Comparison of ENCODE assay signal across 12 cellular contexts in genomic region chr15:70742928-70743327, GRCh38. TPM values are rescaled to one million over a fixed set of nuclear protein-coding genes. Genes with fewer than 3 reads are reported as not detected.
DNase-seq lines count a peak whose midpoint lies in the region; ATAC-seq and TF ChIP-seq lines count a peak whose summit lies in the region.
"Had no signal": no experiment of that assay in that cellular context is flagged by ENCODE, and none has a peak within 500 bp of the region (broad histone marks: within the 10 kb centered on the region; RNA-seq: fewer than 3 reads in every experiment).

No MANE protein-coding gene starts in this region.

- TF ChIP-seq POLR2A in IMR-90 (IDR thresholded peaks at IDR 0.05; ENCODE audit: low read depth, low read length) (no peak), right lobe of liver (IDR thresholded peaks at IDR 0.05) (no peak)

- TF ChIP-seq CTCF in IMR-90 (conservative IDR thresholded peaks at IDR 0.05; ENCODE audit: low read depth, low read length) (no peak), ascending aorta (IDR thresholded peaks at IDR 0.05) (no peak), right lobe of liver (IDR thresholded peaks at IDR 0.05) (no peak)

- H3K36me3 ChIP-seq in IMR-90 (ENCODE audit: control insufficient read depth, insufficient read depth, low read length) (no peaks in the 10 kb centered on the region), ascending aorta (no peaks in the 10 kb centered on the region), right lobe of liver (no peaks in the 10 kb centered on the region), thymus (ENCODE audit: control insufficient read depth, insufficient read depth) (no peaks in the 10 kb centered on the region)

- no peak for TF ChIP-seq RAD21 in IMR-90 (IDR thresholded peaks at IDR 0.05; ENCODE audit: low read length)

- H3K23ac ChIP-seq in IMR-90 (ENCODE audit: low read depth, low read length): peak overlapping the region; percentile 41

- intact Hi-C loops in IMR-90 (cut with micrococcal nuclease) (no loop called here), ascending aorta (cut with DNase I) (no loop called here), right lobe of liver (cut with DNase I) (no loop called here)

- POLR2A ChIA-PET in IMR-90 (lab: Charles Lee; ENCODE audit: unreplicated experiment): no interaction called here

- H2BK20ac ChIP-seq in IMR-90 (ENCODE audit: low read depth, low read length): 0 out of 2 replicates have a peak overlapping the region, but pooled peaks have one; percentile 0

- no peaks in the 10 kb centered on the region for H3K27me3 ChIP-seq in IMR-90 (ENCODE audit: control insufficient read depth, insufficient read depth, low read length)
- H3K27me3 ChIP-seq in ascending aorta: no peaks in the 10 kb centered on the region
- no peaks in the 10 kb centered on the region for H3K27me3 ChIP-seq in right lobe of liver
- no peaks in the 10 kb centered on the region for H3K27me3 ChIP-seq in thymus (ENCODE audit: control insufficient read depth, insufficient read depth)

- H3K27ac ChIP-seq in IMR-90 (ENCODE audit: insufficient read depth, low read length): peak overlapping the region; percentile 57; the same call in 1 of the 2 replicates
- H3K27ac ChIP-seq in ascending aorta: peak overlapping the region; percentile 52 to 72
- H3K27ac ChIP-seq in right lobe of liver: peak overlapping the region; percentile 79 to 88 (median 83)
- peak overlapping the region; percentile 42 for H3K27ac ChIP-seq in thymus (ENCODE audit: low read depth)

- H3K4ac ChIP-seq in IMR-90 (ENCODE audit: low read depth, low read length): no peak overlapping the region

- in situ Hi-C loops in IMR-90 (cut with MboI; ENCODE audit: low sequenced_read_pairs): no loop called here

- dilution Hi-C loops in IMR-90 (cut with HindIII; ENCODE audit: low sequenced_read_pairs, unreplicated experiment): no loop called here

- peak overlapping the region; percentile 22; the same call in 1 of the 2 replicates for H2AK5ac ChIP-seq in IMR-90 (ENCODE audit: low read depth, low read length)

- peaks cover 10 to 45% of the 10 kb centered on the region in 2 experiments; a peak in 3 of 4 replicates for H3K79me1 ChIP-seq in IMR-90 (ENCODE audit: low read depth in 1 of 2, low read length in 2 of 2)

- H2BK120ac ChIP-seq in IMR-90 (ENCODE audit: low read depth, low read length): peak overlapping the region; percentile 31; the same call in 1 of the 2 replicates

- H4K5ac ChIP-seq in IMR-90 (ENCODE audit: low read depth, low read length): peak overlapping the region; percentile 75; the same call in 1 of the 2 replicates

- no peaks in the 10 kb centered on the region for H3K9me1 ChIP-seq in IMR-90 (ENCODE audit: insufficient read depth, low read length)

- H3K4me3 ChIP-seq in IMR-90 (ENCODE audit: insufficient read depth, low read depth, low read length) (no peak overlapping the region), ascending aorta (peak overlapping the region; percentile 29 to 59), right lobe of liver (no peak overlapping the region), thymus (ENCODE audit: low read length) (no peak overlapping the region)

- peak overlapping the region; percentile 73; the same call in 1 of the 3 replicates for H2BK15ac ChIP-seq in IMR-90 (ENCODE audit: low read depth, low read length)

- H4K91ac ChIP-seq in IMR-90 (ENCODE audit: insufficient read depth, low read depth, low read length): peak overlapping the region; percentile 25; the same call in 1 of the 2 replicates

- H3K14ac ChIP-seq in IMR-90 (replicated peaks; ENCODE audit: low read depth, low read length): peak overlapping the region; percentile 84

- 0 out of 2 replicates have a peak overlapping the region, but pooled peaks have one; percentile 73 for H3K18ac ChIP-seq in IMR-90 (ENCODE audit: low read depth, low read length)

- peak overlapping the region; percentile 1; the same call in 1 of the 2 replicates for H3K4me2 ChIP-seq in IMR-90 (ENCODE audit: low read depth, low read length)

- CTCF ChIA-PET in IMR-90 (lab: Yijun Ruan, JAX): interaction anchor here (0.8 to 1.6 kb wide), 4 partner anchors 20 to 69 kb away, joined by 3 read pairs; no protein-coding TSS in a partner anchor

- H4K8ac ChIP-seq in IMR-90 (ENCODE audit: low read depth in 2 of 2, low read length in 2 of 2): peak overlapping the region in 1 of 2 experiments; percentile 41; a peak in 1 of 4 replicates

- ATAC-seq in IMR-90 (ENCODE audit: low read depth) (peak; percentile 33; the same call in 1 of the 2 replicates), right lobe of liver (no peak), GM21619 (IDR thresholded peaks at IDR 0.05; ENCODE audit: unreplicated experiment) (no peak)

- no peak overlapping the region for H2BK5ac ChIP-seq in IMR-90 (ENCODE audit: low read depth, low read length, poor library complexity, severe bottlenecking)

- H3K56ac ChIP-seq in IMR-90 (ENCODE audit: extremely low read depth, insufficient read depth, low read length): no peak overlapping the region; the same call in 1 of the 2 replicates

- DNase-seq in IMR-90 (no peak), ascending aorta (ENCODE audit: low spot score in 2 of 2) (no peak), right lobe of liver (no peak), NCI-H2196 treated with DMSO at 0.1 percent for 48 hours (lab: John Stamatoyannopoulos, UW; ENCODE audit: unreplicated experiment) (no peak), NCI-H1436 treated with DMSO at 0.1 percent for 48 hours (lab: John Stamatoyannopoulos, UW) (no peak)
- DNase-seq: activated naive CD4-positive, alpha-beta T cell treated with anti-CD3 and anti-CD28 coated beads for 36 hours; effector CD8-positive, alpha-beta T cell; Karpas-422; NCI-H226; substantia nigra had no signal

- H3K9ac ChIP-seq in IMR-90 (ENCODE audit: low read depth, low read length): no peak overlapping the region

- H2AFZ ChIP-seq in IMR-90 (replicated peaks; ENCODE audit: low read length, poor library complexity): no peak overlapping the region

- BruUV-seq in IMR-90 (replicated peaks; lab: Mats Ljungman, UMichigan): no TSS peak

- WGBS in IMR-90 (ENCODE audit: extremely low coverage in 2 of 2, insufficient read length in 1 of 2), 2 experiments: no CpG with 5 or more reads among the region's 3 CpGs
- WGBS in right lobe of liver (ENCODE audit: insufficient coverage, low coverage, low lambda C conversion rate, missing lambda C conversion rate): 13% methylated on average over 3 of the region's 3 CpGs
- 66% methylated on average over 3 of the region's 3 CpGs for WGBS in thymus

- peaks cover 39% of the 10 kb centered on the region for H4K20me1 ChIP-seq in IMR-90 (ENCODE audit: insufficient read depth, low read length)

- H3K4me1 ChIP-seq in IMR-90 (ENCODE audit: control insufficient read depth, insufficient read depth, low read length): peaks cover 7% of the 10 kb centered on the region
- H3K4me1 ChIP-seq in ascending aorta: peaks cover 16 to 28% of the 10 kb centered on the region in 2 donors
- H3K4me1 ChIP-seq in right lobe of liver: peaks cover 0 to 20% (median 9%) of the 10 kb centered on the region in 4 donors
- no peaks in the 10 kb centered on the region for H3K4me1 ChIP-seq in thymus (ENCODE audit: control insufficient read depth, insufficient read depth, low read length)

- no peak overlapping the region for H2AK9ac ChIP-seq in IMR-90 (replicated peaks; ENCODE audit: low read depth, low read length, poor library complexity)

- H3K9me3 ChIP-seq in IMR-90 (ENCODE audit: control insufficient read depth, insufficient read depth, low read length) (no peaks in the 10 kb centered on the region), ascending aorta (no peaks in the 10 kb centered on the region), right lobe of liver (no peaks in the 10 kb centered on the region), thymus (ENCODE audit: control insufficient read depth) (no peaks in the 10 kb centered on the region)

TF ChIP-seq in IMR-90, 13 proteins besides CTCF, POLR2A, EP300 and RAD21:
- no peak for TF ChIP-seq FOS (IDR thresholded peaks at IDR 0.05; ENCODE audit: low read depth, low read length)
TF ChIP-seq in IMR-90: peak in this region for 0.

RNA-seq across cellular contexts. Expression of gene UACA, which starts 20.4 kb away (rescaled TPM):
- total RNA-seq in IMR-90 (2012; rRNA removed) (505 and 507 TPM in 2 replicates), ascending aorta (34.0 TPM), right lobe of liver (10 to 100 TPM; 10.1 to 22.3 (median 14.4) TPM)
- polyA plus RNA-seq in IMR-90 (2012; rRNA removed) (127 and 156 TPM in 2 replicates), thymus (23.8 TPM)
- polyA plus RNA-seq in IMR-90 (2012; cell fraction: cytosol; rRNA removed): 34.2 and 47.8 TPM in 2 replicates
- 121 and 277 TPM in 2 replicates for polyA plus RNA-seq in IMR-90 (2012; cell fraction: nucleus; rRNA removed; ENCODE audit: low replicate concordance)

Comparison
In these comparisons a context has a peak if more than half of its experiments do, and no peak if none do; other contexts are left out.
1. H3K4me3 ChIP-seq: peak in ascending aorta (2 of 2); none in IMR-90 (single experiment), right lobe of liver (0 of 3) and thymus (single experiment).
2. RNA of gene UACA, which starts 20.4 kb away (total RNA-seq): 505 to 507 TPM in IMR-90; 34.0 TPM in ascending aorta (single experiment) and 10.1 to 22.3 TPM in right lobe of liver; every median in the first group is over 10 times any median in the second.
3. Peak in every context shown above with its lines, with median percentiles within 50 percentile points of each other: H3K27ac ChIP-seq.